Comparison of ENCODE assay signal across 8 cellular contexts in genomic region chr11:30346068-30346688, GRCh38. TPM values are rescaled to one million over a fixed set of nuclear protein-coding genes. Genes with fewer than 3 reads are reported as not detected.
DNase-seq lines count a peak whose midpoint lies in the region; ATAC-seq and TF ChIP-seq lines count a peak whose summit lies in the region.

No MANE protein-coding gene starts in this region.

- no peaks in the 10 kb centered on the region for H3K36me3 ChIP-seq in lower lobe of right lung

- peak; percentile 77 for TF ChIP-seq CTCF in C4-2B (conservative IDR thresholded peaks at IDR 0.05)
- TF ChIP-seq CTCF in lower lobe of right lung (IDR thresholded peaks at IDR 0.05) = peak; percentile 65

- peaks cover 2% of the 10 kb centered on the region for H3K36me3 Mint-ChIP-seq in central memory CD8-positive, alpha-beta T cell (ENCODE audit: insufficient read depth)

- H3K27ac ChIP-seq in C4-2B (no peak overlapping the region), lower lobe of right lung (no peak overlapping the region)

- no peaks in the 10 kb centered on the region for H3K27me3 ChIP-seq in lower lobe of right lung (ENCODE audit: low read depth)

- DNase-seq in HCEC 1CT = peak; percentile 23
- DNase-seq in NCI-H748 (lab: John Stamatoyannopoulos, UW; ENCODE audit: unreplicated experiment) = peak; percentile 66
- no peak for DNase-seq in central memory CD8-positive, alpha-beta T cell (ENCODE audit: low spot score in 2 of 2)
- DNase-seq in lower lobe of right lung = no peak

- no peak overlapping the region for H3K4me3 ChIP-seq in lower lobe of right lung

- no peak overlapping the region for H3K27ac Mint-ChIP-seq in central memory CD8-positive, alpha-beta T cell (ENCODE audit: low read depth)

- H3K4me1 ChIP-seq in lower lobe of right lung = no peaks in the 10 kb centered on the region

- H3K4me1 Mint-ChIP-seq in central memory CD8-positive, alpha-beta T cell = peaks cover 6% of the 10 kb centered on the region

- peak; percentile 32 for ATAC-seq in central memory CD8-positive, alpha-beta T cell (replicated peaks; ENCODE audit: extremely low read depth, poor library complexity, severe bottlenecking)
- ATAC-seq in lower lobe of right lung (peak in 1 of 2 donors; percentile 53), GM19328 (IDR thresholded peaks at IDR 0.05; ENCODE audit: unreplicated experiment) (no peak), GM19452 (IDR thresholded peaks at IDR 0.05; ENCODE audit: unreplicated experiment) (no peak), HG03442 (IDR thresholded peaks at IDR 0.05; ENCODE audit: unreplicated experiment) (no peak)

- no peak overlapping the region for H3K4me3 Mint-ChIP-seq in central memory CD8-positive, alpha-beta T cell

- peaks cover 6% of the 10 kb centered on the region for H3K27me3 Mint-ChIP-seq in central memory CD8-positive, alpha-beta T cell

- no peaks in the 10 kb centered on the region for H3K9me3 ChIP-seq in lower lobe of right lung

- intact Hi-C loops in lower lobe of right lung (cut with DNase I) = loop anchor here (10.0 kb wide), 1 partner anchor 569 kb away; no protein-coding TSS in a partner anchor

- H3K9me3 Mint-ChIP-seq in central memory CD8-positive, alpha-beta T cell = no peaks in the 10 kb centered on the region

RNA-seq across cellular contexts. Expression of gene ARL14EP, which starts 23.3 kb away (rescaled TPM):
- total RNA-seq in lower lobe of right lung = 21.9 TPM

Comparison
In these comparisons a context has a peak if more than half of its experiments do, and no peak if none do; other contexts are left out.
1. DNase-seq: peak in HCEC 1CT (single experiment) and NCI-H748 (single experiment); none in central memory CD8-positive, alpha-beta T cell (0 of 2) and lower lobe of right lung (single experiment).